In genomic region chr4:41719417-41719816, GRCh38 we compare ENCODE assay signal across 22 cellular contexts. TPM values are rescaled to one million over a fixed set of nuclear protein-coding genes. Genes with fewer than 3 reads are reported as not detected.
"Had no signal": no experiment of that assay in that cellular context is flagged by ENCODE, and none has a peak within 500 bp of the region (broad histone marks: within the 10 kb centered on the region; RNA-seq: fewer than 3 reads in every experiment).

No MANE protein-coding gene starts in this region.

- H3K27me3 ChIP-seq: brain microvascular endothelial cell, uterus had no signal

- ATAC-seq: activated naive CD4-positive, alpha-beta T cell treated with anti-CD3 and anti-CD28 coated beads, Interleukin-2, amount 50 U/mL, for 72 hours; esophagus mucosa; heart right ventricle had no signal

- H3K4me3 ChIP-seq: heart right ventricle, tibial artery, uterus had no signal

- H2AFZ ChIP-seq: parathyroid adenoma had no signal

- H3K4me1 ChIP-seq: heart right ventricle, parathyroid adenoma, tibial artery, uterus had no signal

- DNase-seq: activated CD4-positive, alpha-beta T cell treated with anti-CD3 and anti-CD28 coated beads, Interleukin-2, amount 50 U/mL, for 1 hour; activated CD4-positive, CD25-positive, alpha-beta regulatory T cell; amygdala; brain microvascular endothelial cell; endodermal cell; heart right ventricle; stimulated activated CD4-positive, alpha-beta T cell treated with anti-CD3 and anti-CD28 coated beads, Interleukin-15, amount 100 ng/mL, for 24 hours; tibial artery; uterus had no signal

- H3K9ac ChIP-seq: parathyroid adenoma had no signal

- H3K27ac ChIP-seq: brain microvascular endothelial cell, heart right ventricle, parathyroid adenoma, tibial artery, uterus had no signal

- H3K79me2 ChIP-seq: parathyroid adenoma had no signal

- H3K36me3 ChIP-seq: brain microvascular endothelial cell, heart right ventricle, tibial artery, uterus had no signal

- H3K9me3 ChIP-seq: heart right ventricle, tibial artery, uterus had no signal

RNA-seq across cellular contexts. Expression of gene PHOX2B, which starts 29.1 kb away (rescaled TPM):
- total RNA-seq: activated CD8-positive, alpha-beta memory T cell treated with anti-CD3 and anti-CD28 coated beads for 36 hours; activated naive CD4-positive, alpha-beta T cell treated with anti-CD3 and anti-CD28 coated beads, Interleukin-2, amount 50 U/mL, for 72 hours; dermis microvascular lymphatic vessel endothelial cell; endodermal cell; esophagus mucosa; frontal cortex; heart right ventricle; kidney epithelial cell; liver; mesothelial cell of epicardium; myocyte; renal cortical epithelial cell; skeletal muscle tissue; T-helper 2 cell treated with Interferon-gamma antibody and Interleukin-4, amounts not matched to agents 100 ng/mL and 5 ng/mL, for 36 hours; uterus had no signal
